ENCODE assay signal across 24 cellular contexts in genomic region chr5:164563370-164563769, GRCh38.
"Had no signal": no experiment of that assay in that cellular context is flagged by ENCODE, and none has a peak within 500 bp of the region (broad histone marks: within the 10 kb centered on the region; RNA-seq: fewer than 3 reads in every experiment).

No MANE protein-coding gene starts in this region.

- DNase-seq: Kasumi-1; MM.1S; NCI-H1092 treated with DMSO at 0.1 percent for 48 hours; NCI-H1436; NCI-H187; NCI-H2029; NCI-H2081 treated with DMSO at 0.1 percent for 48 hours; NCI-H2171; NCI-H226; NCI-H446; NCI-H510A; NCI-H526 treated with DMSO at 0.1 percent for 48 hours; NCI-H774; NK-92 treated with Interleukin-12 subunit alpha and Interleukin-12 subunit beta, amount 100 ng/mL, for 24 hours; OCI-M1; PC-9; Peyer's patch; SHP77 treated with DMSO at 0.1 percent for 48 hours; SJCRH30; T-helper 1 cell; T-helper 17 cell had no signal

- H3K27me3 Mint-ChIP-seq: IgD-negative memory B cell, T-helper 17 cell had no signal

- ATAC-seq: K562, Right ventricle myocardium inferior, T-helper 17 cell had no signal

- H3K4me1 Mint-ChIP-seq: IgD-negative memory B cell, T-helper 17 cell had no signal

- H3K9me3 Mint-ChIP-seq: IgD-negative memory B cell had no signal

- H3K4me3 Mint-ChIP-seq: IgD-negative memory B cell, T-helper 17 cell had no signal

- H3K36me3 Mint-ChIP-seq: IgD-negative memory B cell had no signal

- H3K27ac Mint-ChIP-seq: IgD-negative memory B cell, T-helper 17 cell had no signal
